ENCODE assay signal across 23 cellular contexts in genomic region chr7:4108951-4109350, GRCh38.
"Had no signal": no experiment of that assay in that cellular context is flagged by ENCODE, and none has a peak within 500 bp of the region (broad histone marks: within the 10 kb centered on the region; RNA-seq: fewer than 3 reads in every experiment).

No MANE protein-coding gene starts in this region.

- H3K27ac Mint-ChIP-seq: dendritic cell treated with granulocyte-macrophage colony-stimulating factor and Interleukin-4, amounts not matched to agents 40 ng/mL and 50 ng/mL, for 4 days; nephron; stimulated activated memory B cell treated with anti-CD40 and anti-IgM and Interleukin-4, amounts not matched to agents 10 μg/mL and 1 μg/mL and 100 μg/mL, for 72 hours; stimulated activated naive CD8-positive, alpha-beta T cell treated with anti-CD3 and anti-CD28 coated beads, Interleukin-15, Interleukin-2, amounts not matched to agents 100 ng/mL and 50 ng/mL, for 24 hours had no signal

- H3K27me3 Mint-ChIP-seq: dendritic cell treated with granulocyte-macrophage colony-stimulating factor and Interleukin-4, amounts not matched to agents 40 ng/mL and 50 ng/mL, for 4 days; naive B cell; stimulated activated memory B cell treated with anti-CD40 and anti-IgM and Interleukin-4, amounts not matched to agents 10 μg/mL and 1 μg/mL and 100 μg/mL, for 72 hours; stimulated activated naive CD8-positive, alpha-beta T cell treated with anti-CD3 and anti-CD28 coated beads, Interleukin-15, Interleukin-2, amounts not matched to agents 100 ng/mL and 50 ng/mL, for 24 hours had no signal

- H3K27ac ChIP-seq: heart left ventricle, parathyroid adenoma, psoas muscle, right lobe of liver, tibial artery, upper lobe of left lung, uterus had no signal

- H3K4me1 Mint-ChIP-seq: naive B cell; nephron; stimulated activated memory B cell treated with anti-CD40 and anti-IgM and Interleukin-4, amounts not matched to agents 10 μg/mL and 1 μg/mL and 100 μg/mL, for 72 hours had no signal

- H3K4me3 Mint-ChIP-seq: dendritic cell treated with granulocyte-macrophage colony-stimulating factor and Interleukin-4, amounts not matched to agents 40 ng/mL and 50 ng/mL, for 4 days; nephron; stimulated activated memory B cell treated with anti-CD40 and anti-IgM and Interleukin-4, amounts not matched to agents 10 μg/mL and 1 μg/mL and 100 μg/mL, for 72 hours; stimulated activated naive CD8-positive, alpha-beta T cell treated with anti-CD3 and anti-CD28 coated beads, Interleukin-15, Interleukin-2, amounts not matched to agents 100 ng/mL and 50 ng/mL, for 24 hours had no signal

- DNase-seq: erythroblast; foreskin melanocyte; heart left ventricle; left colon; left ventricle myocardium superior; mesenchymal stem cell; naive B cell; occipital lobe; psoas muscle; retina; right lobe of liver; stimulated activated CD4-positive, alpha-beta T cell treated with anti-CD3 and anti-CD28 coated beads, Interleukin-15, amount 100 ng/mL, for 24 hours; stimulated activated CD4-positive, alpha-beta T cell treated with anti-CD3 and anti-CD28 coated beads, Interleukin-1b, Interleukin-23, amount 100 ng/mL, for 48 hours; stimulated activated CD4-positive, alpha-beta T cell treated with anti-CD3 and anti-CD28 coated beads, Interleukin-4, amount 100 ng/mL, for 24 hours; tibial artery; uterus had no signal

- FAIRE-seq: endothelial cell of umbilical vein had no signal

- H3K36me3 Mint-ChIP-seq: naive B cell; stimulated activated memory B cell treated with anti-CD40 and anti-IgM and Interleukin-4, amounts not matched to agents 10 μg/mL and 1 μg/mL and 100 μg/mL, for 72 hours had no signal

- H3K9me3 Mint-ChIP-seq: dendritic cell treated with granulocyte-macrophage colony-stimulating factor and Interleukin-4, amounts not matched to agents 40 ng/mL and 50 ng/mL, for 4 days; nephron; stimulated activated memory B cell treated with anti-CD40 and anti-IgM and Interleukin-4, amounts not matched to agents 10 μg/mL and 1 μg/mL and 100 μg/mL, for 72 hours; stimulated activated naive CD8-positive, alpha-beta T cell treated with anti-CD3 and anti-CD28 coated beads, Interleukin-15, Interleukin-2, amounts not matched to agents 100 ng/mL and 50 ng/mL, for 24 hours had no signal
